ENCODE assay signal across 16 cellular contexts in genomic region chr1:55180075-55180670, GRCh38. TPM values are rescaled to one million over a fixed set of nuclear protein-coding genes. Genes with fewer than 3 reads are reported as not detected.
DNase-seq lines count a peak whose midpoint lies in the region; ATAC-seq, FAIRE-seq and TF ChIP-seq lines count a peak whose summit lies in the region.
"Had no signal": no experiment of that assay in that cellular context is flagged by ENCODE, and none has a peak within 500 bp of the region (broad histone marks: within the 10 kb centered on the region; RNA-seq: fewer than 3 reads in every experiment).

No MANE protein-coding gene starts in this region.

- H3K27ac ChIP-seq in right cardiac atrium (ENCODE audit: low read length) (no peak overlapping the region), thyroid gland (no peak overlapping the region)

- TF ChIP-seq CTCF in thyroid gland (IDR thresholded peaks at IDR 0.05) = no peak

- intact Hi-C loops in Right ventricle myocardium superior (cut with DNase I) = no loop called here
- intact Hi-C loops in right cardiac atrium (cut with DNase I) = no loop called here
- intact Hi-C loops in thyroid gland (cut with DNase I) = no loop called here

- TF ChIP-seq POLR2A in H54 (IDR thresholded peaks at IDR 0.05; ENCODE audit: low read depth, low read length) (no peak), thyroid gland (IDR thresholded peaks at IDR 0.05) (no peak)

- DNase-seq in Right ventricle myocardium superior = no peak
- DNase-seq in right cardiac atrium = no peak
- DNase-seq in H54 (ENCODE audit: insufficient read length, low spot score) = no peak
- DNase-seq in central memory CD8-positive, alpha-beta T cell (ENCODE audit: low spot score in 2 of 2) = no peak
- DNase-seq in RCC 7860 (ENCODE audit: low spot score) = no peak
- DNase-seq in thyroid gland = no peak
- DNase-seq: AML-193, H9, Kasumi-1, NCI-H1417, NCI-H1930, NCI-H2171, NCI-H774 had no signal

- no peaks in the 10 kb centered on the region for H3K9me3 ChIP-seq in right cardiac atrium (ENCODE audit: control insufficient read depth, low read length)
- H3K9me3 ChIP-seq in thyroid gland = no peaks in the 10 kb centered on the region

- H3K4me1 ChIP-seq in right cardiac atrium (ENCODE audit: control insufficient read depth, insufficient read depth, low read length) = peaks cover 9% of the 10 kb centered on the region
- H3K4me1 ChIP-seq in thyroid gland = no peaks in the 10 kb centered on the region

- H3K4me3 ChIP-seq in right cardiac atrium (ENCODE audit: low read length) = no peak overlapping the region
- H3K4me3 ChIP-seq in thyroid gland (replicated peaks in 1 of 3) = no peak overlapping the region

- peak overlapping the region; percentile 58 for H3K27ac Mint-ChIP-seq in central memory CD8-positive, alpha-beta T cell (ENCODE audit: low read depth)
- H3K27ac Mint-ChIP-seq in stimulated activated memory B cell treated with anti-CD40 and anti-IgM and Interleukin-4, amounts not matched to agents 10 μg/mL and 1 μg/mL and 100 μg/mL, for 72 hours = peak overlapping the region; percentile 36

- H3K4me3 Mint-ChIP-seq in central memory CD8-positive, alpha-beta T cell = no peak overlapping the region
- H3K4me3 Mint-ChIP-seq in stimulated activated memory B cell treated with anti-CD40 and anti-IgM and Interleukin-4, amounts not matched to agents 10 μg/mL and 1 μg/mL and 100 μg/mL, for 72 hours = no peak overlapping the region
- H3K4me3 Mint-ChIP-seq: H9 had no signal

- peak; percentile 38 for ATAC-seq in Right ventricle myocardium superior (ENCODE audit: poor library complexity)
- ATAC-seq in right cardiac atrium = no peak
- no peak for ATAC-seq in central memory CD8-positive, alpha-beta T cell (replicated peaks; ENCODE audit: extremely low read depth, poor library complexity, severe bottlenecking)
- no peak for ATAC-seq in stimulated activated memory B cell treated with anti-CD40 and anti-IgM and Interleukin-4, amounts not matched to agents 10 μg/mL and 1 μg/mL and 100 μg/mL, for 72 hours
- ATAC-seq: HepG2, Right ventricle myocardium inferior had no signal

- no peaks in the 10 kb centered on the region for H3K36me3 ChIP-seq in thyroid gland

- H3K27me3 ChIP-seq in right cardiac atrium (ENCODE audit: control insufficient read depth, insufficient read depth) (no peaks in the 10 kb centered on the region), thyroid gland (no peaks in the 10 kb centered on the region)

- H3K4me1 Mint-ChIP-seq in central memory CD8-positive, alpha-beta T cell = peaks cover 59% of the 10 kb centered on the region
- H3K4me1 Mint-ChIP-seq in stimulated activated memory B cell treated with anti-CD40 and anti-IgM and Interleukin-4, amounts not matched to agents 10 μg/mL and 1 μg/mL and 100 μg/mL, for 72 hours = peaks cover 51% of the 10 kb centered on the region

- WGBS in right cardiac atrium = 94% methylated on average over 5 of the region's 5 CpGs
- 97 to 99% methylated on average over 5 of the region's 5 CpGs for WGBS in thyroid gland, 2 donors

- H3K9me3 Mint-ChIP-seq in central memory CD8-positive, alpha-beta T cell = peaks cover 14% of the 10 kb centered on the region
- peaks cover 11% of the 10 kb centered on the region for H3K9me3 Mint-ChIP-seq in stimulated activated memory B cell treated with anti-CD40 and anti-IgM and Interleukin-4, amounts not matched to agents 10 μg/mL and 1 μg/mL and 100 μg/mL, for 72 hours

- no peaks in the 10 kb centered on the region for H3K27me3 Mint-ChIP-seq in central memory CD8-positive, alpha-beta T cell
- H3K27me3 Mint-ChIP-seq in stimulated activated memory B cell treated with anti-CD40 and anti-IgM and Interleukin-4, amounts not matched to agents 10 μg/mL and 1 μg/mL and 100 μg/mL, for 72 hours = no peaks in the 10 kb centered on the region

- peaks cover 16% of the 10 kb centered on the region for H3K36me3 Mint-ChIP-seq in central memory CD8-positive, alpha-beta T cell (ENCODE audit: insufficient read depth)
- H3K36me3 Mint-ChIP-seq in stimulated activated memory B cell treated with anti-CD40 and anti-IgM and Interleukin-4, amounts not matched to agents 10 μg/mL and 1 μg/mL and 100 μg/mL, for 72 hours = peaks cover 68% of the 10 kb centered on the region

- FAIRE-seq in H54 (lab: Jason Lieb, UNC) (peak; percentile 20), RCC 7860 (lab: Jason Lieb, UNC) (no peak)
- FAIRE-seq: HepG2 had no signal

RNA-seq across cellular contexts. Expression of gene USP24, which starts 35.0 kb away (rescaled TPM):
- total RNA-seq in Right ventricle myocardium superior = 32.9 TPM
- 10 to 100 TPM; 32.6 to 35.7 (median 34.7) TPM for total RNA-seq in right cardiac atrium
- polyA plus RNA-seq in right cardiac atrium = 11.4 TPM
- 10 to 100 TPM; 38.5 to 74.6 (median 43.4) TPM for total RNA-seq in thyroid gland
